Comparison of ENCODE assay signal across 36 cellular contexts in genomic region chr14:101643651-101644050, GRCh38.
"Had no signal": no experiment of that assay in that cellular context is flagged by ENCODE, and none has a peak within 500 bp of the region (broad histone marks: within the 10 kb centered on the region; RNA-seq: fewer than 3 reads in every experiment).

No MANE protein-coding gene starts in this region.

- H3K9me3 ChIP-seq: MG63 had no signal

- H3K36me3 ChIP-seq: MG63 had no signal

- H3K4me3 ChIP-seq: MG63 had no signal

- DNase-seq: Karpas-422, Kasumi-1, MG63, MM.1S, MV-4-11, NCI-H1048, NCI-H1092, NCI-H1092 treated with DMSO at 0.1 percent for 48 hours, NCI-H1105, NCI-H1105 treated with DMSO at 0.1 percent for 48 hours, NCI-H1417, NCI-H1417 treated with DMSO at 0.1 percent for 48 hours, NCI-H1436, NCI-H1436 treated with DMSO at 0.1 percent for 48 hours, NCI-H146, NCI-H1694, NCI-H1694 treated with DMSO at 0.1 percent for 48 hours, NCI-H187, NCI-H187 treated with DMSO at 0.1 percent for 48 hours, NCI-H1930, NCI-H2029, NCI-H2029 treated with DMSO at 0.1 percent for 48 hours, NCI-H2081, NCI-H2081 treated with DMSO at 0.1 percent for 48 hours, NCI-H2107, NCI-H2171, NCI-H2171 treated with DMSO at 0.1 percent for 48 hours, NCI-H2227 treated with DMSO at 0.1 percent for 48 hours, NCI-H226, NCI-H345, NCI-H446, NCI-H446 treated with DMSO at 0.1 percent for 48 hours, NCI-H510A, NCI-H510A treated with DMSO at 0.1 percent for 48 hours, NCI-H524, NCI-H524 treated with DMSO at 0.1 percent for 48 hours had no signal
